In genomic region chr7:77026349-77026748, GRCh38 we compare ENCODE assay signal across 1 cellular context.
TF ChIP-seq lines count a peak whose summit lies in the region.
"Not testable (repeated sequence)": the region's sequence is repeated elsewhere in the genome, so short reads cannot be mapped to it uniquely, and the experiment has no call there.

No MANE protein-coding gene starts in this region.

TF ChIP-seq in K562, 482 proteins besides CTCF, POLR2A, EP300 and RAD21 (continued from another document):
- 0 out of 2 replicates have a peak, but pooled peaks have one; percentile 15 for TF ChIP-seq ZBTB40 (IDR thresholded peaks at IDR 0.05)
- not testable (repeated sequence) for TF ChIP-seq ZBTB40 (CRISPR knock-in tag; IDR thresholded peaks at IDR 0.05)
